ENCODE assay signal across 1 cellular context in the genomic region with DNA sequence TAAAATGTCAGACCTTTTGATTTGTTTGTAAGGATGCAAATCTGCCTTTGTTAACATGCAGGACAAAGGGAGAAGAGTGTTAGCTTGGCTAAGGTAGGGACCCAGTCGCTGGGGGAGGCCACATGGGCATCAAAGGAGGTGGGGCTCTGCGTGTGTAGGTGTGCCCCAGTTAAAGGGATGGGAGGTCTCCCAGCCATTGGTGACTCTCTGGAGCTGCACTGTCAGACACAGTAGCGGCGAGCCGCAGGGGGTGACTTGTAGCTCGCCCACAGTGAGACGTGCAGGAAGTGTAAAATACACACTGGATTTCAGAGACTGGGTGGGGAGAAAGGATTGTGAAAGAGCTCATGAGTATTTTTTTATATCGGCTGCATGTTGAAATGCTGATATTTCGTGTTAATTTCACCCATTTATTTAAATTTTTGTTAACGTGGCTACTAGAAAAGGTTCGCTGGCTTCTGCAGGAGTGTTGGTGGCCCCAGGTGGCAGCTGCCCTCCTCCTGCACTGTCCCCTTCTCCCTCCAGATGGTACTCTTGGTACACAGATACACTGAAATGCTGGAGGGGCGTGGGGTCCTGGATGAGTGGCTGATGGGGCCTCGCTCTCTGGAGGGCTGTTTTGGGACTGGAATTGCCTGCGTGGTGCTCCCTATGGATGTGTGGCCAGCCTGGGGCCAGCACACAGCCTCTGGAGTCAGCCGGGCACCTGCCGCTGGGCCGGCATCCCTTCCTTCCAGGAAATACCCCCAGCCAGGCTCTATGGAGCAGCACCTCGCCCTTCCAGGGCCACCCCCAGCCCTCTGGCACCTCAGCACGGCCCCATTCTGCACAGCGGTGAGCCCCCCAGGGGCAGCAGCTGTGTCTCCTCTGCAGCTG.
TF ChIP-seq lines count a peak whose summit lies in the region.

No MANE protein-coding gene starts in this region.

TF ChIP-seq in WTC11, 78 proteins besides CTCF, POLR2A, EP300 and RAD21:
- TF ChIP-seq, protein P1, sequence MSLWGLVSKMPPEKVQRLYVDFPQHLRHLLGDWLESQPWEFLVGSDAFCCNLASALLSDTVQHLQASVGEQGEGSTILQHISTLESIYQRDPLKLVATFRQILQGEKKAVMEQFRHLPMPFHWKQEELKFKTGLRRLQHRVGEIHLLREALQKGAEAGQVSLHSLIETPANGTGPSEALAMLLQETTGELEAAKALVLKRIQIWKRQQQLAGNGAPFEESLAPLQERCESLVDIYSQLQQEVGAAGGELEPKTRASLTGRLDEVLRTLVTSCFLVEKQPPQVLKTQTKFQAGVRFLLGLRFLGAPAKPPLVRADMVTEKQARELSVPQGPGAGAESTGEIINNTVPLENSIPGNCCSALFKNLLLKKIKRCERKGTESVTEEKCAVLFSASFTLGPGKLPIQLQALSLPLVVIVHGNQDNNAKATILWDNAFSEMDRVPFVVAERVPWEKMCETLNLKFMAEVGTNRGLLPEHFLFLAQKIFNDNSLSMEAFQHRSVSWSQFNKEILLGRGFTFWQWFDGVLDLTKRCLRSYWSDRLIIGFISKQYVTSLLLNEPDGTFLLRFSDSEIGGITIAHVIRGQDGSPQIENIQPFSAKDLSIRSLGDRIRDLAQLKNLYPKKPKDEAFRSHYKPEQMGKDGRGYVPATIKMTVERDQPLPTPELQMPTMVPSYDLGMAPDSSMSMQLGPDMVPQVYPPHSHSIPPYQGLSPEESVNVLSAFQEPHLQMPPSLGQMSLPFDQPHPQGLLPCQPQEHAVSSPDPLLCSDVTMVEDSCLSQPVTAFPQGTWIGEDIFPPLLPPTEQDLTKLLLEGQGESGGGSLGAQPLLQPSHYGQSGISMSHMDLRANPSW (CRISPR knock-in tag; conservative IDR thresholded peaks at IDR 0.05; ENCODE audit: low read depth): no peak
- TF ChIP-seq AFF4 (CRISPR knock-in tag; IDR thresholded peaks at IDR 0.05; ENCODE audit: borderline replicate concordance) (no peak), ZNF423 (CRISPR knock-in tag; IDR thresholded peaks at IDR 0.05) (no peak), GABPB1 (CRISPR knock-in tag; IDR thresholded peaks at IDR 0.05) (no peak), TCF7 (CRISPR knock-in tag; IDR thresholded peaks at IDR 0.05; ENCODE audit: low read depth) (no peak), FOXJ3 (CRISPR knock-in tag; IDR thresholded peaks at IDR 0.05; ENCODE audit: borderline replicate concordance) (no peak), ZNF219 (CRISPR knock-in tag; IDR thresholded peaks at IDR 0.05; ENCODE audit: borderline replicate concordance) (no peak), ZNF416 (CRISPR knock-in tag; IDR thresholded peaks at IDR 0.05) (no peak), GRHL2 (CRISPR knock-in tag; IDR thresholded peaks at IDR 0.05; ENCODE audit: insufficient replicate concordance, severe bottlenecking) (no peak), NR3C1 (CRISPR knock-in tag; conservative IDR thresholded peaks at IDR 0.05; ENCODE audit: low read depth) (no peak), FOXP1 (CRISPR knock-in tag; IDR thresholded peaks at IDR 0.05; ENCODE audit: borderline replicate concordance) (no peak), FOXK1 (CRISPR knock-in tag; IDR thresholded peaks at IDR 0.05) (no peak), JAZF1 (CRISPR knock-in tag; IDR thresholded peaks at IDR 0.05) (no peak), RELA (CRISPR knock-in tag; IDR thresholded peaks at IDR 0.05; ENCODE audit: borderline replicate concordance) (no peak), TEAD4 (CRISPR knock-in tag; IDR thresholded peaks at IDR 0.05) (no peak)
- TF ChIP-seq, protein P2, sequence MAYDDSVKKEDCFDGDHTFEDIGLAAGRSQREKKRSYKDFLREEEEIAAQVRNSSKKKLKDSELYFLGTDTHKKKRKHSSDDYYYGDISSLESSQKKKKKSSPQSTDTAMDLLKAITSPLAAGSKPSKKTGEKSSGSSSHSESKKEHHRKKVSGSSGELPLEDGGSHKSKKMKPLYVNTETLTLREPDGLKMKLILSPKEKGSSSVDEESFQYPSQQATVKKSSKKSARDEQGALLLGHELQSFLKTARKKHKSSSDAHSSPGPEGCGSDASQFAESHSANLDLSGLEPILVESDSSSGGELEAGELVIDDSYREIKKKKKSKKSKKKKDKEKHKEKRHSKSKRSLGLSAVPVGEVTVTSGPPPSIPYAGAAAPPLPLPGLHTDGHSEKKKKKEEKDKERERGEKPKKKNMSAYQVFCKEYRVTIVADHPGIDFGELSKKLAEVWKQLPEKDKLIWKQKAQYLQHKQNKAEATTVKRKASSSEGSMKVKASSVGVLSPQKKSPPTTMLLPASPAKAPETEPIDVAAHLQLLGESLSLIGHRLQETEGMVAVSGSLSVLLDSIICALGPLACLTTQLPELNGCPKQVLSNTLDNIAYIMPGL (CRISPR knock-in tag; IDR thresholded peaks at IDR 0.05): no peak
- TF ChIP-seq, protein P3, sequence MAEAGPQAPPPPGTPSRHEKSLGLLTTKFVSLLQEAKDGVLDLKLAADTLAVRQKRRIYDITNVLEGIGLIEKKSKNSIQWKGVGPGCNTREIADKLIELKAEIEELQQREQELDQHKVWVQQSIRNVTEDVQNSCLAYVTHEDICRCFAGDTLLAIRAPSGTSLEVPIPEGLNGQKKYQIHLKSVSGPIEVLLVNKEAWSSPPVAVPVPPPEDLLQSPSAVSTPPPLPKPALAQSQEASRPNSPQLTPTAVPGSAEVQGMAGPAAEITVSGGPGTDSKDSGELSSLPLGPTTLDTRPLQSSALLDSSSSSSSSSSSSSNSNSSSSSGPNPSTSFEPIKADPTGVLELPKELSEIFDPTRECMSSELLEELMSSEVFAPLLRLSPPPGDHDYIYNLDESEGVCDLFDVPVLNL (CRISPR knock-in tag; IDR thresholded peaks at IDR 0.05; ENCODE audit: borderline replicate concordance, low read depth): no peak
- TF ChIP-seq, protein P4, sequence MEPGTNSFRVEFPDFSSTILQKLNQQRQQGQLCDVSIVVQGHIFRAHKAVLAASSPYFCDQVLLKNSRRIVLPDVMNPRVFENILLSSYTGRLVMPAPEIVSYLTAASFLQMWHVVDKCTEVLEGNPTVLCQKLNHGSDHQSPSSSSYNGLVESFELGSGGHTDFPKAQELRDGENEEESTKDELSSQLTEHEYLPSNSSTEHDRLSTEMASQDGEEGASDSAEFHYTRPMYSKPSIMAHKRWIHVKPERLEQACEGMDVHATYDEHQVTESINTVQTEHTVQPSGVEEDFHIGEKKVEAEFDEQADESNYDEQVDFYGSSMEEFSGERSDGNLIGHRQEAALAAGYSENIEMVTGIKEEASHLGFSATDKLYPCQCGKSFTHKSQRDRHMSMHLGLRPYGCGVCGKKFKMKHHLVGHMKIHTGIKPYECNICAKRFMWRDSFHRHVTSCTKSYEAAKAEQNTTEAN (CRISPR knock-in tag; IDR thresholded peaks at IDR 0.05): no peak
- TF ChIP-seq, protein P5, sequence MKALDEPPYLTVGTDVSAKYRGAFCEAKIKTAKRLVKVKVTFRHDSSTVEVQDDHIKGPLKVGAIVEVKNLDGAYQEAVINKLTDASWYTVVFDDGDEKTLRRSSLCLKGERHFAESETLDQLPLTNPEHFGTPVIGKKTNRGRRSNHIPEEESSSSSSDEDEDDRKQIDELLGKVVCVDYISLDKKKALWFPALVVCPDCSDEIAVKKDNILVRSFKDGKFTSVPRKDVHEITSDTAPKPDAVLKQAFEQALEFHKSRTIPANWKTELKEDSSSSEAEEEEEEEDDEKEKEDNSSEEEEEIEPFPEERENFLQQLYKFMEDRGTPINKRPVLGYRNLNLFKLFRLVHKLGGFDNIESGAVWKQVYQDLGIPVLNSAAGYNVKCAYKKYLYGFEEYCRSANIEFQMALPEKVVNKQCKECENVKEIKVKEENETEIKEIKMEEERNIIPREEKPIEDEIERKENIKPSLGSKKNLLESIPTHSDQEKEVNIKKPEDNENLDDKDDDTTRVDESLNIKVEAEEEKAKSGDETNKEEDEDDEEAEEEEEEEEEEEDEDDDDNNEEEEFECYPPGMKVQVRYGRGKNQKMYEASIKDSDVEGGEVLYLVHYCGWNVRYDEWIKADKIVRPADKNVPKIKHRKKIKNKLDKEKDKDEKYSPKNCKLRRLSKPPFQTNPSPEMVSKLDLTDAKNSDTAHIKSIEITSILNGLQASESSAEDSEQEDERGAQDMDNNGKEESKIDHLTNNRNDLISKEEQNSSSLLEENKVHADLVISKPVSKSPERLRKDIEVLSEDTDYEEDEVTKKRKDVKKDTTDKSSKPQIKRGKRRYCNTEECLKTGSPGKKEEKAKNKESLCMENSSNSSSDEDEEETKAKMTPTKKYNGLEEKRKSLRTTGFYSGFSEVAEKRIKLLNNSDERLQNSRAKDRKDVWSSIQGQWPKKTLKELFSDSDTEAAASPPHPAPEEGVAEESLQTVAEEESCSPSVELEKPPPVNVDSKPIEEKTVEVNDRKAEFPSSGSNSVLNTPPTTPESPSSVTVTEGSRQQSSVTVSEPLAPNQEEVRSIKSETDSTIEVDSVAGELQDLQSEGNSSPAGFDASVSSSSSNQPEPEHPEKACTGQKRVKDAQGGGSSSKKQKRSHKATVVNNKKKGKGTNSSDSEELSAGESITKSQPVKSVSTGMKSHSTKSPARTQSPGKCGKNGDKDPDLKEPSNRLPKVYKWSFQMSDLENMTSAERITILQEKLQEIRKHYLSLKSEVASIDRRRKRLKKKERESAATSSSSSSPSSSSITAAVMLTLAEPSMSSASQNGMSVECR (CRISPR knock-in tag; IDR thresholded peaks at IDR 0.05; ENCODE audit: borderline replicate concordance): no peak
- TF ChIP-seq, protein P6, sequence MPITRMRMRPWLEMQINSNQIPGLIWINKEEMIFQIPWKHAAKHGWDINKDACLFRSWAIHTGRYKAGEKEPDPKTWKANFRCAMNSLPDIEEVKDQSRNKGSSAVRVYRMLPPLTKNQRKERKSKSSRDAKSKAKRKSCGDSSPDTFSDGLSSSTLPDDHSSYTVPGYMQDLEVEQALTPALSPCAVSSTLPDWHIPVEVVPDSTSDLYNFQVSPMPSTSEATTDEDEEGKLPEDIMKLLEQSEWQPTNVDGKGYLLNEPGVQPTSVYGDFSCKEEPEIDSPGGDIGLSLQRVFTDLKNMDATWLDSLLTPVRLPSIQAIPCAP (CRISPR knock-in tag; IDR thresholded peaks at IDR 0.05): no peak
